Comparison of ENCODE assay signal across 17 cellular contexts in the genomic region with DNA sequence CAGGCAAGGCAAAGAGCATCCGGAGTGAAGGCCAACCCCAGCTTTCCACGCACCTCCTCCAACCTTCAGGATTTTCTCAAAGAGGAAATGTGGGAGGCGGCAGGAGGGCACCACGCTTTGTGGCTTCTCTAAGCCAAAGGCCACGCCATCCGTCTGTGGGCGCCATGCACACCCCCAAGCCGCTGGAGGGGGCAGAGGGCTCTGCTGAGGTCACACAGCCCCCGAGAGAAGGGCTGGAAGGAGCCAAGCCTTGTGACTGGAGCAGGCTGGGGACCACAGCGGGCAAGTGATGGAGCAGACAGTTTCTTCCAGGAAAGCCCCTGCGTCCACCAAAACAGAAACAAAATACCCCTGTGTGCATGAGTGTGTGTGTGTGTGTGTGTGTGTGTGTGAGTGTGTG.
DNase-seq lines count a peak whose midpoint lies in the region; ATAC-seq, FAIRE-seq and TF ChIP-seq lines count a peak whose summit lies in the region.
"Had no signal": no experiment of that assay in that cellular context is flagged by ENCODE, and none has a peak within 500 bp of the region (broad histone marks: within the 10 kb centered on the region; RNA-seq: fewer than 3 reads in every experiment).

No MANE protein-coding gene starts in this region.

- H3K9me3 Mint-ChIP-seq in progenitor cell of endocrine pancreas (ENCODE audit: low read depth): no peaks in the 10 kb centered on the region

- H3K79me2 ChIP-seq in H1 (ENCODE audit: control insufficient read depth in 1 of 2, insufficient read depth in 2 of 2, low read length in 2 of 2) (no peaks in the 10 kb centered on the region), MM.1S (ENCODE audit: low read length) (no peaks in the 10 kb centered on the region)

- no peak for FAIRE-seq in H1 (lab: Jason Lieb, UNC)
- FAIRE-seq: K562 had no signal

- TF ChIP-seq EP300 in H1 (IDR thresholded peaks at IDR 0.05; ENCODE audit: borderline replicate concordance in 1 of 2, low read depth in 2 of 2, low read length in 2 of 2): no peak

- no peak overlapping the region for H4K5ac ChIP-seq in H1 (ENCODE audit: insufficient read length, low read depth, low read length)

- no peak overlapping the region for H2BK15ac ChIP-seq in H1 (ENCODE audit: low read length)

- peak overlapping the region; percentile 97 for H4K91ac ChIP-seq in H1 (replicated peaks; ENCODE audit: insufficient read length, low read length)

- H3K9me3 ChIP-seq in right atrium auricular region (no peaks in the 10 kb centered on the region), H1 (ENCODE audit: insufficient read depth in 2 of 2, low read depth in 1 of 2, low read length in 1 of 2) (no peaks in the 10 kb centered on the region; a peak in 1 of 4 replicates), MM.1S (replicated peaks; ENCODE audit: insufficient read depth, low read length) (no peaks in the 10 kb centered on the region)

- CTCF ChIA-PET in H1 (lab: Charles Lee; ENCODE audit: partially characterized antibody): interaction anchor here (1.4 to 1.5 kb wide), 2 partner anchors 10 to 275 kb away, joined by 4 to 5 read pairs; no protein-coding TSS in a partner anchor

- peak overlapping the region; percentile 83 for H3K4ac ChIP-seq in H1 (replicated peaks; ENCODE audit: insufficient read length, low read depth, low read length)

- H3K4me3 ChIP-seq in right atrium auricular region (no peak overlapping the region), H1 (ENCODE audit: extremely low read depth in 1 of 4, insufficient read depth in 2 of 4, low read depth in 3 of 4, low read length in 4 of 4) (no peak overlapping the region), MM.1S (ENCODE audit: low read length) (no peak overlapping the region)
- H3K4me3 ChIP-seq: K562 had no signal

- H3K9ac ChIP-seq in H1 (replicated peaks in 1 of 4; ENCODE audit: extremely low read depth in 1 of 4, low read depth in 3 of 4, low read length in 3 of 4) (no peak overlapping the region), MM.1S (ENCODE audit: low read length) (no peak overlapping the region)

- H2AK5ac ChIP-seq in H1 (ENCODE audit: low read depth, low read length): peak overlapping the region; percentile 98; the same call in 1 of the 2 replicates

- H3K23me2 ChIP-seq in H1 (ENCODE audit: low read depth, low read length): no peaks in the 10 kb centered on the region; the same call in 1 of the 2 replicates

- POLR2A ChIA-PET in H1 (lab: Charles Lee; ENCODE audit: partially characterized antibody): no interaction called here

- H3F3A ChIP-seq in MM.1S (ENCODE audit: insufficient read depth, low read length): no peaks in the 10 kb centered on the region

- H3K56ac ChIP-seq in H1 (replicated peaks; ENCODE audit: insufficient read length, low read depth, low read length): no peak overlapping the region

- H3K23ac ChIP-seq in H1 (ENCODE audit: insufficient read length): no peak overlapping the region

- intact Hi-C loops in left ventricle myocardium superior (cut with micrococcal nuclease): no loop called here

- no peak overlapping the region for H3K18ac ChIP-seq in H1 (ENCODE audit: extremely low read depth, low read length)

- no peak for ATAC-seq in left ventricle myocardium superior
- no peak for ATAC-seq in HG03135 (IDR thresholded peaks at IDR 0.05; ENCODE audit: unreplicated experiment)
- ATAC-seq: CD8-positive, alpha-beta T cell; K562; PC-3 had no signal

- no peak overlapping the region for H2BK120ac ChIP-seq in H1 (replicated peaks; ENCODE audit: low read depth, low read length)

- no peak for TF ChIP-seq POLR2A in H1 (IDR thresholded peaks at IDR 0.05; ENCODE audit: control extremely low read depth in 1 of 2, low read depth in 2 of 2, low read length in 2 of 2)

- H2AFZ ChIP-seq in H1 (ENCODE audit: low read length) (no peak overlapping the region), MM.1S (ENCODE audit: low read length) (no peak overlapping the region)

- H2BK20ac ChIP-seq in H1 (ENCODE audit: low read length): no peak overlapping the region

- H3K27ac ChIP-seq in right atrium auricular region: no peak overlapping the region
- no peak overlapping the region for H3K27ac ChIP-seq in H1 (ENCODE audit: low read depth, low read length)
- H3K27ac ChIP-seq in MM.1S (ENCODE audit: low read length): no peak overlapping the region
- H3K27ac ChIP-seq: HL-60 had no signal

- H3K4me1 Mint-ChIP-seq in progenitor cell of endocrine pancreas (ENCODE audit: low read depth): no peaks in the 10 kb centered on the region
- H3K4me1 Mint-ChIP-seq: B cell had no signal

- H3K36me3 ChIP-seq in right atrium auricular region (no peaks in the 10 kb centered on the region), H1 (ENCODE audit: control insufficient read depth in 2 of 4, insufficient read depth in 4 of 4, low read length in 3 of 4) (no peaks in the 10 kb centered on the region), MM.1S (replicated peaks; ENCODE audit: insufficient read depth, low read length) (no peaks in the 10 kb centered on the region)

- H4K20me1 ChIP-seq in H1 (replicated peaks in 1 of 2; ENCODE audit: control insufficient read depth in 1 of 2, insufficient read depth in 2 of 2, low read length in 2 of 2) (peaks cover 0 to 2% of the 10 kb centered on the region in 2 experiments), MM.1S (ENCODE audit: insufficient read depth, low read length) (no peaks in the 10 kb centered on the region)

- H3K9me2 ChIP-seq in MM.1S (replicated peaks; ENCODE audit: insufficient read depth, low read length): no peaks in the 10 kb centered on the region

- H3K4me2 ChIP-seq in H1 (ENCODE audit: insufficient read depth in 1 of 2, low read depth in 2 of 2, low read length in 2 of 2) (no peak overlapping the region), MM.1S (ENCODE audit: low read depth, low read length) (no peak overlapping the region)

- WGBS in H1 (ENCODE audit: extremely low coverage in 1 of 2, insufficient coverage in 1 of 2, insufficient read length in 1 of 2, insufficient replicate concordance in 2 of 2, low coverage in 1 of 2, low lambda C conversion rate in 2 of 2, missing lambda C conversion rate in 1 of 2), 2 experiments: 94% methylated on average over 9 of the region's 11 CpGs; no CpG with 5 or more reads in 1 of the 2 experiments

- H3K36me3 Mint-ChIP-seq in progenitor cell of endocrine pancreas (ENCODE audit: insufficient read depth): no peaks in the 10 kb centered on the region
- H3K36me3 Mint-ChIP-seq: CD8-positive, alpha-beta T cell had no signal

- peak; percentile 23 for DNase-seq in right atrium auricular region (ENCODE audit: low spot score)
- DNase-seq in left ventricle myocardium superior: no peak
- DNase-seq in H1 (ENCODE audit: low read depth in 1 of 2, low spot score in 2 of 2): no peak
- DNase-seq in progenitor cell of endocrine pancreas (ENCODE audit: low spot score, unreplicated experiment): peak; percentile 1
- DNase-seq in MM.1S: no peak
- DNase-seq in NCI-H2196 (lab: John Stamatoyannopoulos, UW; ENCODE audit: unreplicated experiment): no peak
- DNase-seq: NCI-H1048; NCI-H146; NCI-H226; NCI-H526 treated with DMSO at 0.1 percent for 48 hours; NK-92 treated with Interleukin-12 subunit alpha and Interleukin-12 subunit beta, amount 100 ng/mL, for 24 hours; PC-3 had no signal

- H3K27ac Mint-ChIP-seq in progenitor cell of endocrine pancreas: no peak overlapping the region
- H3K27ac Mint-ChIP-seq: B cell; CD8-positive, alpha-beta T cell had no signal

- H3K27me3 Mint-ChIP-seq in progenitor cell of endocrine pancreas: peaks cover 18% of the 10 kb centered on the region

- H2BK5ac ChIP-seq in H1 (ENCODE audit: low read depth, low read length): no peak overlapping the region

- TF ChIP-seq CTCF in right atrium auricular region (IDR thresholded peaks at IDR 0.05) (no peak), H1 (IDR thresholded peaks at IDR 0.05; ENCODE audit: control extremely low read depth in 1 of 3, insufficient read depth in 1 of 3, low read depth in 1 of 3, low read length in 3 of 3) (no peak), progenitor cell of endocrine pancreas (IDR thresholded peaks at IDR 0.05; ENCODE audit: unreplicated experiment) (no peak), MM.1S (IDR thresholded peaks at IDR 0.05; ENCODE audit: low read length) (no peak)

- H3K27me3 ChIP-seq in right atrium auricular region (peaks cover 0 to under 1% of the 10 kb centered on the region in 2 donors), H1 (replicated peaks in 1 of 4; ENCODE audit: control insufficient read depth in 3 of 4, extremely low read depth in 1 of 4, insufficient read depth in 3 of 4, low read length in 3 of 4) (no peaks in the 10 kb centered on the region; a peak in 2 of 7 replicates), MM.1S (replicated peaks; ENCODE audit: insufficient read depth, low read length) (peaks cover 83% of the 10 kb centered on the region)

- TF ChIP-seq RAD21 in H1 (IDR thresholded peaks at IDR 0.05 in 1 of 2, conservative IDR thresholded peaks at IDR 0.05 in 1 of 2; ENCODE audit: low read depth in 2 of 2, low read length in 2 of 2): no peak

- H3K14ac ChIP-seq in H1 (ENCODE audit: insufficient read length): no peak overlapping the region

- no peak overlapping the region for H4K8ac ChIP-seq in H1 (ENCODE audit: extremely low read depth, insufficient read depth, low read length)

- H3K79me1 ChIP-seq in H1 (ENCODE audit: low read depth, low read length): no peaks in the 10 kb centered on the region

- H2BK12ac ChIP-seq in H1 (ENCODE audit: low read depth, low read length): no peak overlapping the region

- no peak overlapping the region for H3K4me3 Mint-ChIP-seq in progenitor cell of endocrine pancreas (ENCODE audit: low read depth)
- H3K4me3 Mint-ChIP-seq: B cell; CD8-positive, alpha-beta T cell had no signal

- no peaks in the 10 kb centered on the region for H3K4me1 ChIP-seq in right atrium auricular region
- H3K4me1 ChIP-seq in H1 (replicated peaks in 1 of 4; ENCODE audit: control insufficient read depth in 3 of 4, insufficient read depth in 4 of 4, low read length in 3 of 4): peaks cover 0 to 4% (median 3%) of the 10 kb centered on the region in 4 experiments; a peak in 4 of 7 replicates
- no peaks in the 10 kb centered on the region for H3K4me1 ChIP-seq in MM.1S (ENCODE audit: low read length)

TF ChIP-seq in H1, 55 proteins besides CTCF, POLR2A, EP300 and RAD21 (continues in another document):
- TF ChIP-seq MAFK (IDR thresholded peaks at IDR 0.05; ENCODE audit: low read depth, low read length) (no peak), TBP (IDR thresholded peaks at IDR 0.05; ENCODE audit: low read depth, low read length) (no peak), SIN3A (conservative IDR thresholded peaks at IDR 0.05 in 1 of 2, IDR thresholded peaks at IDR 0.05 in 1 of 2; ENCODE audit: low read depth in 1 of 2, low read length in 2 of 2) (no peak), EGR1 (IDR thresholded peaks at IDR 0.05; ENCODE audit: borderline replicate concordance, low read depth, low read length) (no peak), SAP30 (IDR thresholded peaks at IDR 0.05; ENCODE audit: insufficient read depth, insufficient replicate concordance, low read length) (no peak), POLR2AphosphoS5 (IDR thresholded peaks at IDR 0.05; ENCODE audit: low read depth, low read length) (no peak), RFX5 (IDR thresholded peaks at IDR 0.05; ENCODE audit: borderline replicate concordance, low read depth, low read length) (no peak)
- TF ChIP-seq, protein P1, sequence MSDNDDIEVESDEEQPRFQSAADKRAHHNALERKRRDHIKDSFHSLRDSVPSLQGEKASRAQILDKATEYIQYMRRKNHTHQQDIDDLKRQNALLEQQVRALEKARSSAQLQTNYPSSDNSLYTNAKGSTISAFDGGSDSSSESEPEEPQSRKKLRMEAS (IDR thresholded peaks at IDR 0.05): no peak

Comparison
In these comparisons a context has a peak if more than half of its experiments do, and no peak if none do; other contexts are left out.
1. DNase-seq: peak in right atrium auricular region (single experiment) and progenitor cell of endocrine pancreas (single experiment); none in left ventricle myocardium superior (single experiment), H1 (0 of 2), MM.1S (single experiment) and NCI-H2196 (single experiment).